15 cellular contexts compared by ENCODE assay signal in genomic region chr5:162990856-162991497, GRCh38.
A peak's percentile ranks its signal among the peaks of the same experiment; 100 is the strongest.
DNase-seq lines count a peak whose midpoint lies in the region; ATAC-seq and TF ChIP-seq lines count a peak whose summit lies in the region.
"Had no signal": no experiment of that assay in that cellular context is flagged by ENCODE, and none has a peak within 500 bp of the region (broad histone marks: within the 10 kb centered on the region; RNA-seq: fewer than 3 reads in every experiment).

No MANE protein-coding gene starts in this region.

- H3K27me3 Mint-ChIP-seq in glutamatergic neuron (ENCODE audit: unreplicated experiment), result no peaks in the 10 kb centered on the region

- H3K4me3 Mint-ChIP-seq in glutamatergic neuron (ENCODE audit: unreplicated experiment), result no peak overlapping the region

- no peaks in the 10 kb centered on the region for H3K9me3 Mint-ChIP-seq in glutamatergic neuron (ENCODE audit: unreplicated experiment)

- no peak overlapping the region for H3K27ac Mint-ChIP-seq in glutamatergic neuron (ENCODE audit: unreplicated experiment)

- in situ Hi-C loops in KBM-7 (cut with MboI; ENCODE audit: low pct_unique_long_range_greater_than_20kb, low sequenced_read_pairs), result no loop called here

- H3K4me3 ChIP-seq in GM12865 (ENCODE audit: low read depth, low read length), result no peak overlapping the region
- H3K4me3 ChIP-seq: adrenal gland, coronary artery, esophagus squamous epithelium, lower lobe of right lung had no signal

- TF ChIP-seq CTCF in GM12865 (IDR thresholded peaks at IDR 0.05; ENCODE audit: insufficient read depth, low read depth, low read length, missing control alignments) (no peak), glutamatergic neuron (IDR thresholded peaks at IDR 0.05; ENCODE audit: partially characterized antibody, unreplicated experiment) (no peak)

- no peaks in the 10 kb centered on the region for H3K4me1 Mint-ChIP-seq in glutamatergic neuron (ENCODE audit: low read depth, unreplicated experiment)

- ATAC-seq in GM19351 (IDR thresholded peaks at IDR 0.05; ENCODE audit: unreplicated experiment), result peak; percentile 75
- ATAC-seq in HG02642 (IDR thresholded peaks at IDR 0.05; ENCODE audit: poor library complexity, unreplicated experiment), result peak; percentile 85
- ATAC-seq in HG03342 (IDR thresholded peaks at IDR 0.05; ENCODE audit: unreplicated experiment), result peak; percentile 81
- ATAC-seq: lower lobe of right lung had no signal

- H3K36me3 Mint-ChIP-seq in glutamatergic neuron (ENCODE audit: unreplicated experiment), result no peaks in the 10 kb centered on the region

- DNase-seq in GM12865 (ENCODE audit: low read depth), result peak; percentile 10
- no peak for DNase-seq in KBM-7
- DNase-seq in glutamatergic neuron, result no peak
- no peak for DNase-seq in stimulated activated CD4-positive, alpha-beta T cell treated with anti-CD3 and anti-CD28 coated beads, Interleukin-4, amount 100 ng/mL, for 1 hour
- DNase-seq in AG08396 (ENCODE audit: low spot score), result no peak
- DNase-seq: 8988T, adrenal gland, esophagus squamous epithelium, lower lobe of right lung, NCI-H1105, trophoblast cell had no signal
